1 cellular context compared by ENCODE assay signal in the genomic region with DNA sequence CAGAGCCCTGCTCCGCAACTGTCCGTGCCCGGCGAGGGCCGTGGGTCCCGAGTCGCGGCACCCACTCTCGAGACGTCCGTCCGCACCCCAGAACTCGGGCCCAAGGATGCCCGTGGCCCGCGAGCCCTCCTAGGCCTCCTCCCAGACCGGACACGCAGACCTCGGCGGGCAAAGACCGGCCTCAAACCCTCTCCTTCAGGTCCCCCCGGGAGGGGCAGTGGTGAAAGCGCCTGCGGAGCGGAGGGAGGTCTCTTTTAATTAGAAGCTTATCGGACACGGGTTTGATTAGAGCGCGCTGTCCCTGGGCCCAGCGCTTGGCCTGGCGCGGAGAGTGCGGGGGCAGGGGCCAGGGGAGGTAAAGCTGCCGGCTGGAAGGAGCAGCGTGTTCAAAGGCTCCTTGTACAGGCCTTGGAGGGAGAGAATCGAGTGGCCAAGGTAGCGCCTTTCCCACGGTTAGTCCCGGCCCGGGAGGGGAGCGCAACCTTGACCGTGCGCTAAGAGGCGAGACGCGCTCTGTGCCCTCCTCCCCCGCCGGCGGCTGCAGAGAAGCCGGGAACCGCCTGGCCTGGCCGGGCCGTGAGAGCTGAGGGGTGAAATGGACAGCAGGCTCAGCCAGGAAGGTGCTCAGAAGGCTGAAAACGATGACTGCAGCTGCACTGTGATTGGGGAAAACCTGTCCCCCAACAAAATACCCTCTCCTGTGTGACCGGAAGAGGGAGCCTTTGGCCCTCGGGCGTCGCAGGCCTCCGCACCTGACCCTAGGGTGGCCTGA.
TF ChIP-seq lines count a peak whose summit lies in the region.

No MANE protein-coding gene starts in this region.

TF ChIP-seq in K562, 482 proteins besides CTCF, POLR2A, EP300 and RAD21 (continued from another document):
- TF ChIP-seq, protein P1, sequence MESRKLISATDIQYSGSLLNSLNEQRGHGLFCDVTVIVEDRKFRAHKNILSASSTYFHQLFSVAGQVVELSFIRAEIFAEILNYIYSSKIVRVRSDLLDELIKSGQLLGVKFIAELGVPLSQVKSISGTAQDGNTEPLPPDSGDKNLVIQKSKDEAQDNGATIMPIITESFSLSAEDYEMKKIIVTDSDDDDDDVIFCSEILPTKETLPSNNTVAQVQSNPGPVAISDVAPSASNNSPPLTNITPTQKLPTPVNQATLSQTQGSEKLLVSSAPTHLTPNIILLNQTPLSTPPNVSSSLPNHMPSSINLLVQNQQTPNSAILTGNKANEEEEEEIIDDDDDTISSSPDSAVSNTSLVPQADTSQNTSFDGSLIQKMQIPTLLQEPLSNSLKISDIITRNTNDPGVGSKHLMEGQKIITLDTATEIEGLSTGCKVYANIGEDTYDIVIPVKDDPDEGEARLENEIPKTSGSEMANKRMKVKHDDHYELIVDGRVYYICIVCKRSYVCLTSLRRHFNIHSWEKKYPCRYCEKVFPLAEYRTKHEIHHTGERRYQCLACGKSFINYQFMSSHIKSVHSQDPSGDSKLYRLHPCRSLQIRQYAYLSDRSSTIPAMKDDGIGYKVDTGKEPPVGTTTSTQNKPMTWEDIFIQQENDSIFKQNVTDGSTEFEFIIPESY (CRISPR knock-in tag; IDR thresholded peaks at IDR 0.05), result peak; percentile 99
TF ChIP-seq in K562: peak in this region for 5.
